In genomic region chr6:142902636-142903053, GRCh38 we compare ENCODE assay signal across 8 cellular contexts. TPM values are rescaled to one million over a fixed set of nuclear protein-coding genes. Genes with fewer than 3 reads are reported as not detected.
DNase-seq lines count a peak whose midpoint lies in the region; ATAC-seq lines count a peak whose summit lies in the region.

No MANE protein-coding gene starts in this region.

- H3K27me3 Mint-ChIP-seq in activated naive CD4-positive, alpha-beta T cell treated with anti-CD3 and anti-CD28 coated beads, Interleukin-2, amount 10 ng/mL, durations not matched to agents 7 days and 5 days, result no peaks in the 10 kb centered on the region

- CTCF ChIA-PET in activated naive CD4-positive, alpha-beta T cell treated with anti-CD3 and anti-CD28 coated beads, Interleukin-2, amount 10 ng/mL, durations not matched to agents 7 days and 5 days (lab: Charles Lee), result interaction anchor here (0.6 kb wide), 2 partner anchors 11 to 49 kb away, joined by 3 to 5 read pairs; no protein-coding TSS in a partner anchor

- 20% methylated on average over 4 of the region's 4 CpGs for WGBS in right cardiac atrium

- peak; percentile 72 for ATAC-seq in GM19025 (IDR thresholded peaks at IDR 0.05; ENCODE audit: low read depth, unreplicated experiment)
- peak; percentile 64 for ATAC-seq in HG03280 (IDR thresholded peaks at IDR 0.05; ENCODE audit: unreplicated experiment)
- ATAC-seq in right cardiac atrium, result peak; percentile 88 to 96

- H3K4me1 Mint-ChIP-seq in activated naive CD4-positive, alpha-beta T cell treated with anti-CD3 and anti-CD28 coated beads, Interleukin-2, amount 10 ng/mL, durations not matched to agents 7 days and 5 days, result peaks cover 55% of the 10 kb centered on the region

- peaks cover 19% of the 10 kb centered on the region for H3K36me3 Mint-ChIP-seq in activated naive CD4-positive, alpha-beta T cell treated with anti-CD3 and anti-CD28 coated beads, Interleukin-2, amount 10 ng/mL, durations not matched to agents 7 days and 5 days

- DNase-seq in SHP77 (lab: John Stamatoyannopoulos, UW) (peak; percentile 36 to 53), right cardiac atrium (peak; percentile 76 to 86 (median 80)), NCI-H82 treated with DMSO at 0.1 percent for 48 hours (lab: John Stamatoyannopoulos, UW; ENCODE audit: unreplicated experiment) (no peak)
- peak; percentile 82 for DNase-seq in activated naive CD4-positive, alpha-beta T cell treated with anti-CD3 and anti-CD28 coated beads, Interleukin-2, amount 10 ng/mL, durations not matched to agents 7 days and 5 days
- DNase-seq in stimulated activated CD4-positive, alpha-beta T cell treated with anti-CD3 and anti-CD28 coated beads, Interleukin-4, amount 100 ng/mL, for 24 hours, result peak; percentile 68

- H3K4me3 Mint-ChIP-seq in activated naive CD4-positive, alpha-beta T cell treated with anti-CD3 and anti-CD28 coated beads, Interleukin-2, amount 10 ng/mL, durations not matched to agents 7 days and 5 days, result peak overlapping the region; percentile 25

- peaks cover 33% of the 10 kb centered on the region for H3K79me2 ChIP-seq in ACC112 (ENCODE audit: control insufficient read depth, insufficient read depth, low read length, unreplicated experiment)

- H3K36me3 ChIP-seq in ACC112 (ENCODE audit: insufficient read depth, low read length), result no peaks in the 10 kb centered on the region

- no peaks in the 10 kb centered on the region for H3K9me3 Mint-ChIP-seq in activated naive CD4-positive, alpha-beta T cell treated with anti-CD3 and anti-CD28 coated beads, Interleukin-2, amount 10 ng/mL, durations not matched to agents 7 days and 5 days

- intact Hi-C loops in right cardiac atrium (cut with DNase I), result no loop called here

- H3K4me3 ChIP-seq in ACC112 (ENCODE audit: low read depth, low read length) (peak overlapping the region; percentile 45), right cardiac atrium (ENCODE audit: low read length) (no peak overlapping the region)

- H3K9me3 ChIP-seq in right cardiac atrium (ENCODE audit: control insufficient read depth, low read length), result no peaks in the 10 kb centered on the region

- H3K4me1 ChIP-seq in ACC112 (ENCODE audit: control insufficient read depth, insufficient read depth, low read length, unreplicated experiment) (peaks cover 32% of the 10 kb centered on the region), right cardiac atrium (ENCODE audit: control insufficient read depth, insufficient read depth, low read length) (peaks cover 13% of the 10 kb centered on the region)

- no peak overlapping the region for H2AFZ ChIP-seq in ACC112 (ENCODE audit: low read length, unreplicated experiment)

- H3K27ac ChIP-seq in ACC112 (ENCODE audit: low read depth, low read length), result peak overlapping the region; percentile 98
- H3K27ac ChIP-seq in right cardiac atrium (ENCODE audit: low read length), result no peak overlapping the region

- H3K27me3 ChIP-seq in ACC112 (ENCODE audit: insufficient read depth, low read length) (no peaks in the 10 kb centered on the region), right cardiac atrium (ENCODE audit: control insufficient read depth, insufficient read depth) (no peaks in the 10 kb centered on the region)

- peak overlapping the region; percentile 90 for H3K27ac Mint-ChIP-seq in activated naive CD4-positive, alpha-beta T cell treated with anti-CD3 and anti-CD28 coated beads, Interleukin-2, amount 10 ng/mL, durations not matched to agents 7 days and 5 days

RNA-seq across cellular contexts. Expression of gene HIVEP2, which starts 42.3 kb away (rescaled TPM):
- 10 to 100 TPM; 14.6 to 29.0 (median 18.0) TPM for total RNA-seq in right cardiac atrium
- polyA plus RNA-seq in right cardiac atrium, result 4.5 TPM
